Comparison of ENCODE assay signal across 23 cellular contexts in the genomic region with DNA sequence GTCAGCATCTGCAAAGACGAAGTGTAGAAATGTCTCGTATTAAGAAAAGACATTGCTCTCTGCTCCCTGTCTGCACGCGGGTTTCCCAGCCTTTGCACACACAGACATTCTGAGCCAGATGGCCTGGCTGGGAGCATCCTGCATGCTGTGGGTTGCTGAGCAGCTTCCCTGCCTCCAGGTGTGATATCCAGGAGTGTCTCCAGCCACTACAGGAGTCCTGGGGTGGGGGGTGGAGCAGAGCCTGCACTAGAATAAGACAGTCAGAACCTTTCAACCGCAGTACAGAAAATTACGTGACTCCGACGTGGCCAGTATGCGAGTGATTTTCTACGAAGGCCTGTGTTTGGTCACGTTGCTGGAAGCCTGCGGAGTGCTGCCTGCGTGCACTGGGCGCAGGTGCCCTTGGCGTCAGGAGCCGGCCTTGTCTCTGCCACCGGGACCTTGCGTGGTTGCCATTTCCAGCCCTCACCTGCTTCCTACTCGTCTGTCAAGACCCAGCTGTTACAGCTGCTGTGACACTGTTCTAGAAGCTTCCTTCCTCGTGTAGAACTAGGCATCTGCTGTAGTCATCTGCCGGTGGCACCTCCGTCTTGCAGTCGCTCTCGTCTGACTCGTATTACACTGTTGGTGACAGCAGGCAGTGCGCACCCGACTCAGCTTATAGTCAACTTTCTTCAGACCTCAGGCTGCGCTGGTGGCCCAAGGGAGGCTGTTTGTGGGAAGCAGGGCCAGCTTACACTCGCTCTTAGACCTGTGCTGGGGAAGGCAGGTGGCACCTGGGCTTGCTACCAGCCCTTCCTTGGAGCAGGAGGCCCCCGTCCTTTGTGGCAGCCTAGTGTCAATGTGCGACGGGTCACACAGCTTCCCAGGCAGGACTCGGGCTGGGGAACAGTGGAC. TPM values are rescaled to one million over a fixed set of nuclear protein-coding genes. Genes with fewer than 3 reads are reported as not detected.
A peak's percentile ranks its signal among the peaks of the same experiment; 100 is the strongest.
DNase-seq lines count a peak whose midpoint lies in the region; ATAC-seq and TF ChIP-seq lines count a peak whose summit lies in the region.
"Had no signal": no experiment of that assay in that cellular context is flagged by ENCODE, and none has a peak within 500 bp of the region (broad histone marks: within the 10 kb centered on the region; RNA-seq: fewer than 3 reads in every experiment).

No MANE protein-coding gene starts in this region.

- H3K4me3 Mint-ChIP-seq in IgD-negative memory B cell: no peak overlapping the region
- H3K4me3 Mint-ChIP-seq: activated B cell treated with CpG ODN at 0.5 μM for 24 hours; T-helper 1 cell treated with Interleukin-12 subunit alpha and Interleukin-12 subunit beta and Interleukin-4 antibody, amounts not matched to agents 30 μg/mL and 1 μg/mL, for 36 hours had no signal

- H2AFZ ChIP-seq in GM23248: no peak overlapping the region

- H3K9me2 ChIP-seq in GM23248 (ENCODE audit: insufficient read depth): no peaks in the 10 kb centered on the region

- peak overlapping the region in 2 of 3 donors; percentile 37 to 74 for H3K27ac Mint-ChIP-seq in IgD-negative memory B cell
- H3K27ac Mint-ChIP-seq: activated B cell treated with CpG ODN at 0.5 μM for 24 hours; T-helper 1 cell treated with Interleukin-12 subunit alpha and Interleukin-12 subunit beta and Interleukin-4 antibody, amounts not matched to agents 30 μg/mL and 1 μg/mL, for 36 hours had no signal

- peaks cover 10% of the 10 kb centered on the region; the same call in 1 of the 2 replicates for H4K20me1 ChIP-seq in GM23248 (ENCODE audit: insufficient read depth)

- peak; percentile 57 for DNase-seq in activated effector memory CD4-positive, alpha-beta T cell treated with anti-CD3 and anti-CD28 coated beads, Interleukin-2, amount 50 U/mL, for 16 hours
- no peak for DNase-seq in activated effector memory CD4-positive, alpha-beta T cell treated with Interleukin-2 at 50 U/mL for 16 hours
- DNase-seq in coronary artery (ENCODE audit: low spot score) (peak; percentile 63), posterior vena cava (ENCODE audit: low spot score) (peak; percentile 77), GM23248 (no peak)
- DNase-seq: ACHN; activated B cell treated with CpG ODN at 0.5 μM for 24 hours; cerebellar nuclear complex; DMS79 treated with DMSO at 0.1 percent for 48 hours; effector CD4-positive, alpha-beta T cell; esophagus squamous epithelium; Kasumi-1; mucosa of descending colon; NCI-H1105 treated with DMSO at 0.1 percent for 48 hours; NCI-H2081 treated with DMSO at 0.1 percent for 48 hours; NCI-H524 treated with DMSO at 0.1 percent for 48 hours; SHP77; stimulated activated CD8-positive, alpha-beta memory T cell treated with anti-CD3 and anti-CD28 coated beads, Interleukin-4, amount 100 ng/mL, for 48 hours had no signal

- in situ Hi-C loops in GM23248 (cut with MboI): no loop called here

- no peaks in the 10 kb centered on the region; the same call in 1 of the 2 replicates for H3K36me3 ChIP-seq in GM23248 (ENCODE audit: low read depth)

- no peaks in the 10 kb centered on the region for H3K27me3 Mint-ChIP-seq in IgD-negative memory B cell
- H3K27me3 Mint-ChIP-seq: activated B cell treated with CpG ODN at 0.5 μM for 24 hours had no signal

- H3K4me3 ChIP-seq in coronary artery: no peak overlapping the region
- no peak overlapping the region for H3K4me3 ChIP-seq in GM23248
- H3K4me3 ChIP-seq: esophagus squamous epithelium, mucosa of descending colon had no signal

- no peaks in the 10 kb centered on the region for H3K36me3 Mint-ChIP-seq in IgD-negative memory B cell

- no peak overlapping the region for H3K4me2 ChIP-seq in GM23248 (ENCODE audit: unreplicated experiment)

- H3K9me3 ChIP-seq in GM23248 (ENCODE audit: low read depth): no peaks in the 10 kb centered on the region
- H3K9me3 ChIP-seq: esophagus squamous epithelium, mucosa of descending colon had no signal

- peaks cover 8 to 14% (median 10%) of the 10 kb centered on the region in 3 donors for H3K4me1 Mint-ChIP-seq in IgD-negative memory B cell

- ATAC-seq in GM18909 (IDR thresholded peaks at IDR 0.05; ENCODE audit: poor library complexity, unreplicated experiment): no peak
- ATAC-seq in HG03095 (IDR thresholded peaks at IDR 0.05; ENCODE audit: unreplicated experiment): no peak
- ATAC-seq: left lobe of liver, mucosa of descending colon had no signal

- no peaks in the 10 kb centered on the region for H3K4me1 ChIP-seq in GM23248 (ENCODE audit: insufficient read depth)

- H3K9me3 Mint-ChIP-seq in IgD-negative memory B cell: no peaks in the 10 kb centered on the region
- H3K9me3 Mint-ChIP-seq: activated B cell treated with CpG ODN at 0.5 μM for 24 hours; T-helper 1 cell treated with Interleukin-12 subunit alpha and Interleukin-12 subunit beta and Interleukin-4 antibody, amounts not matched to agents 30 μg/mL and 1 μg/mL, for 36 hours had no signal

- no peak overlapping the region for H3K27ac ChIP-seq in coronary artery
- no peak overlapping the region for H3K27ac ChIP-seq in GM23248
- H3K27ac ChIP-seq: esophagus squamous epithelium had no signal

- peaks cover 71% of the 10 kb centered on the region for H3K79me2 ChIP-seq in GM23248 (ENCODE audit: insufficient read depth)

- TF ChIP-seq CTCF in coronary artery (IDR thresholded peaks at IDR 0.05): no peak

- intact Hi-C loops in posterior vena cava (cut with DNase I): no loop called here

- no peaks in the 10 kb centered on the region for H3F3A ChIP-seq in GM23248 (ENCODE audit: insufficient read depth)

- WGBS in GM23248 (ENCODE audit: low coverage in 1 of 2, low lambda C conversion rate in 2 of 2, missing lambda C conversion rate in 2 of 2), 2 experiments: 86 to 90% methylated on average over 33 of the region's 33 CpGs

- H3K9ac ChIP-seq in GM23248: no peak overlapping the region

- H3K27me3 ChIP-seq in GM23248 (replicated peaks; ENCODE audit: insufficient read depth): no peaks in the 10 kb centered on the region
- H3K27me3 ChIP-seq: esophagus squamous epithelium had no signal

RNA-seq across cellular contexts. Expression of gene CTDP1, which starts 11.2 kb away (rescaled TPM):
- polyA plus RNA-seq in IgD-negative memory B cell (12.1 TPM), GM23248 (2016; fragmentation: Nextera tagmentation; extraction: Ambion mirVana) (6.7 and 7.6 TPM in 2 replicates)
- total RNA-seq in posterior vena cava: 10 to 100 TPM; 13.8 to 15.4 TPM
- total RNA-seq in GM23248 (2014; rRNA removed; shearing (Covaris generic)): 21.1 and 26.0 TPM in 2 replicates

Comparison
In these comparisons a context has a peak if more than half of its experiments do, and no peak if none do; other contexts are left out.
1. DNase-seq: peak in activated effector memory CD4-positive, alpha-beta T cell treated with anti-CD3 and anti-CD28 coated beads, Interleukin-2, amount 50 U/mL, for 16 hours (single experiment), coronary artery (single experiment) and posterior vena cava (single experiment); none in activated effector memory CD4-positive, alpha-beta T cell treated with Interleukin-2 at 50 U/mL for 16 hours (single experiment) and GM23248 (single experiment).